9 cellular contexts compared by ENCODE assay signal in genomic region chr15:72415304-72415703, GRCh38. TPM values are rescaled to one million over a fixed set of nuclear protein-coding genes. Genes with fewer than 3 reads are reported as not detected.
"Had no signal": no experiment of that assay in that cellular context is flagged by ENCODE, and none has a peak within 500 bp of the region (broad histone marks: within the 10 kb centered on the region; RNA-seq: fewer than 3 reads in every experiment).

No MANE protein-coding gene starts in this region.

- FAIRE-seq: G401.6, GM12878, GM12891, GM12892, GM18507, GM19239 had no signal

- H3K4me3 ChIP-seq: GM12878 had no signal

- DNase-seq: GDM1, GF-D8 had no signal

- ATAC-seq: GM12878 had no signal

RNA-seq across cellular contexts. Expression of gene TMEM202, which starts 17.2 kb away (rescaled TPM):
- total RNA-seq: G401, GM12878 had no signal
- polyA plus RNA-seq: GM12878 had no signal
